ENCODE assay signal across 12 cellular contexts in genomic region chr4:153512952-153513500, GRCh38. TPM values are rescaled to one million over a fixed set of nuclear protein-coding genes. Genes with fewer than 3 reads are reported as not detected.
DNase-seq lines count a peak whose midpoint lies in the region; ATAC-seq and TF ChIP-seq lines count a peak whose summit lies in the region.
"Had no signal": no experiment of that assay in that cellular context is flagged by ENCODE, and none has a peak within 500 bp of the region (broad histone marks: within the 10 kb centered on the region; RNA-seq: fewer than 3 reads in every experiment).

No MANE protein-coding gene starts in this region.

- H3K27me3 Mint-ChIP-seq in Caco-2 (ENCODE audit: insufficient read depth, unreplicated experiment) = no peaks in the 10 kb centered on the region
- H3K27me3 Mint-ChIP-seq in IgD-negative memory B cell = no peaks in the 10 kb centered on the region

- H3K36me3 ChIP-seq in Caco-2 (ENCODE audit: control insufficient read depth, insufficient read depth, low read length) (no peaks in the 10 kb centered on the region), esophagus muscularis mucosa (no peaks in the 10 kb centered on the region), gastrocnemius medialis (no peaks in the 10 kb centered on the region), transverse colon (no peaks in the 10 kb centered on the region)

- H3K27ac Mint-ChIP-seq in Caco-2 (ENCODE audit: unreplicated experiment) (peak overlapping the region; percentile 56), IgD-negative memory B cell (peak overlapping the region; percentile 8 to 88 (median 78))

- H3K36me3 Mint-ChIP-seq in Caco-2 (ENCODE audit: insufficient read depth, unreplicated experiment) (peaks cover 5% of the 10 kb centered on the region), IgD-negative memory B cell (peaks cover 11% of the 10 kb centered on the region)

- no peaks in the 10 kb centered on the region for H3K27me3 ChIP-seq in Caco-2 (replicated peaks; ENCODE audit: control insufficient read depth, insufficient read depth, low read length)
- H3K27me3 ChIP-seq in esophagus muscularis mucosa = no peaks in the 10 kb centered on the region
- H3K27me3 ChIP-seq in gastrocnemius medialis = no peaks in the 10 kb centered on the region
- H3K27me3 ChIP-seq in transverse colon = no peaks in the 10 kb centered on the region

- peak overlapping the region; percentile 17 to 60 (median 46) for H3K27ac ChIP-seq in esophagus muscularis mucosa (replicated peaks in 1 of 4)
- H3K27ac ChIP-seq in gastrocnemius medialis = peak overlapping the region; percentile 23 to 58 (median 40)
- no peak overlapping the region for H3K27ac ChIP-seq in transverse colon

- CTCF ChIA-PET in Caco-2 (lab: Charles Lee) = interaction anchor here (0.7 kb wide), 1 partner anchor 18 kb away, joined by 3 read pairs; no protein-coding TSS in a partner anchor

- H3K4me3 Mint-ChIP-seq in Caco-2 (ENCODE audit: unreplicated experiment) (peak overlapping the region; percentile 24), IgD-negative memory B cell (peak overlapping the region in 1 of 4 donors; percentile 43)

- DNase-seq in Caco-2 = no peak
- DNase-seq in esophagus muscularis mucosa (ENCODE audit: extremely low spot score) = no peak
- DNase-seq in gastrocnemius medialis = no peak
- no peak for DNase-seq in transverse colon
- DNase-seq: activated gamma-delta T cell; DMS53; effector CD4-positive, alpha-beta T cell; NCI-H2029 treated with DMSO at 0.1 percent for 48 hours; stimulated activated naive CD4-positive, alpha-beta T cell had no signal

- WGBS in esophagus muscularis mucosa = 37% methylated on average over 3 of the region's 3 CpGs
- 79 to 80% methylated on average over 3 of the region's 3 CpGs for WGBS in transverse colon (ENCODE audit: low coverage in 1 of 2), 2 donors

- H3K9me3 Mint-ChIP-seq in Caco-2 (ENCODE audit: unreplicated experiment) = no peaks in the 10 kb centered on the region
- no peaks in the 10 kb centered on the region for H3K9me3 Mint-ChIP-seq in IgD-negative memory B cell

- H3K4me1 ChIP-seq in Caco-2 = peaks cover 68% of the 10 kb centered on the region
- peaks cover 24 to 42% (median 34%) of the 10 kb centered on the region in 4 donors for H3K4me1 ChIP-seq in esophagus muscularis mucosa
- peaks cover 36 to 55% of the 10 kb centered on the region in 2 donors for H3K4me1 ChIP-seq in gastrocnemius medialis
- peaks cover 0 to 27% (median 8%) of the 10 kb centered on the region in 4 donors for H3K4me1 ChIP-seq in transverse colon

- BruUV-seq in Caco-2 (replicated peaks; lab: Mats Ljungman, UMichigan) = TSS peak; percentile 75

- TF ChIP-seq EP300 in esophagus muscularis mucosa (IDR thresholded peaks at IDR 0.05) = no peak
- TF ChIP-seq EP300 in transverse colon (IDR thresholded peaks at IDR 0.05; ENCODE audit: low read depth) = no peak

- ATAC-seq in gastrocnemius medialis = no peak
- no peak for ATAC-seq in HG03175 (IDR thresholded peaks at IDR 0.05; ENCODE audit: unreplicated experiment)
- no peak for ATAC-seq in GM21526 (IDR thresholded peaks at IDR 0.05; ENCODE audit: low FRiP score, unreplicated experiment)

- H3K9me3 ChIP-seq in Caco-2 (no peaks in the 10 kb centered on the region), esophagus muscularis mucosa (no peaks in the 10 kb centered on the region), gastrocnemius medialis (no peaks in the 10 kb centered on the region), transverse colon (no peaks in the 10 kb centered on the region)

- TF ChIP-seq POLR2A in esophagus muscularis mucosa (IDR thresholded peaks at IDR 0.05; ENCODE audit: low read depth) (no peak), gastrocnemius medialis (IDR thresholded peaks at IDR 0.05) (no peak), transverse colon (IDR thresholded peaks at IDR 0.05) (no peak)

- TF ChIP-seq CTCF in Caco-2 (IDR thresholded peaks at IDR 0.05; ENCODE audit: insufficient read depth in 1 of 2, low read depth in 1 of 2, low read length in 1 of 2, severe bottlenecking in 1 of 2, unreplicated experiment in 1 of 2) = no peak
- TF ChIP-seq CTCF in esophagus muscularis mucosa (IDR thresholded peaks at IDR 0.05) = no peak
- no peak for TF ChIP-seq CTCF in gastrocnemius medialis (IDR thresholded peaks at IDR 0.05 in 4 of 5, conservative IDR thresholded peaks at IDR 0.05 in 1 of 5)
- no peak for TF ChIP-seq CTCF in transverse colon (IDR thresholded peaks at IDR 0.05)

- no peak overlapping the region for H3K4me3 ChIP-seq in Caco-2 (ENCODE audit: low read depth, low read length)
- H3K4me3 ChIP-seq in esophagus muscularis mucosa = no peak overlapping the region
- H3K4me3 ChIP-seq in gastrocnemius medialis = no peak overlapping the region
- H3K4me3 ChIP-seq in transverse colon = no peak overlapping the region

- POLR2A ChIA-PET in Caco-2 (lab: Charles Lee) = interaction anchor here (0.6 kb wide), 1 partner anchor 48 kb away, joined by 11 read pairs; no protein-coding TSS in a partner anchor

- H3K4me1 Mint-ChIP-seq in Caco-2 (ENCODE audit: low read depth, unreplicated experiment) (peaks cover 25% of the 10 kb centered on the region), IgD-negative memory B cell (peaks cover 50 to 60% (median 51%) of the 10 kb centered on the region in 3 donors)

- in situ Hi-C loops in gastrocnemius medialis (cut with MboI; ENCODE audit: low sequenced_read_pairs in 4 of 4) (no loop called here), transverse colon (cut with MboI; ENCODE audit: low pct_ligation_motif_present in 1 of 4, low pct_unique_long_range_greater_than_20kb in 1 of 4, low sequenced_read_pairs in 3 of 4) (no loop called here)

- intact Hi-C loops in Caco-2 (cut with micrococcal nuclease; ENCODE audit: unreplicated experiment) (loop anchor here (1.0 kb wide), 2 partner anchors 8 to 168 kb away; no protein-coding TSS in a partner anchor), esophagus muscularis mucosa (cut with DNase I) (no loop called here), gastrocnemius medialis (cut with DNase I; ENCODE audit: low total_unique reads) (no loop called here), transverse colon (cut with DNase I; ENCODE audit: low total_unique reads) (no loop called here)

RNA-seq across cellular contexts. Expression of gene TMEM131L, which starts 46.9 kb away (rescaled TPM):
- 20.8 and 20.9 TPM in 2 replicates for total RNA-seq in Caco-2 (2022)
- 48.4 TPM for polyA plus RNA-seq in IgD-negative memory B cell
- total RNA-seq in esophagus muscularis mucosa = 10 to 100 TPM; 10.3 to 16.3 (median 12.1) TPM
- 10 to 100 TPM in 1 of 4 donors, 1 to 10 TPM in 3; 4.6 to 21.4 (median 9.5) TPM for total RNA-seq in gastrocnemius medialis
- 10 to 100 TPM in 2 of 4 donors, 1 to 10 TPM in 2; 5.2 to 14.8 (median 8.3) TPM for total RNA-seq in transverse colon

Comparison
In these comparisons a context has a peak if more than half of its experiments do, and no peak if none do; other contexts are left out.
1. H3K27ac ChIP-seq: peak in esophagus muscularis mucosa (4 of 4) and gastrocnemius medialis (4 of 4); none in transverse colon (0 of 4).